20 cellular contexts compared by ENCODE assay signal in genomic region chr13:110490009-110490770, GRCh38.
"Had no signal": no experiment of that assay in that cellular context is flagged by ENCODE, and none has a peak within 500 bp of the region (broad histone marks: within the 10 kb centered on the region; RNA-seq: fewer than 3 reads in every experiment).

No MANE protein-coding gene starts in this region.

- H3K36me3 Mint-ChIP-seq: activated naive CD8-positive, alpha-beta T cell had no signal

- H3K4me3 Mint-ChIP-seq: activated naive CD8-positive, alpha-beta T cell; activated T-helper 1 cell treated with anti-CD3 and anti-CD28 coated beads, Interleukin-12 subunit alpha, Interleukin-12 subunit beta, Interleukin-2, Interleukin-4 antibody, amounts not matched to agents 30 ng/mL and 10 ng/mL and 1 ng/mL, durations not matched to agents 14 hours and 24 hours and 36 hours; stimulated activated naive CD8-positive, alpha-beta T cell treated with anti-CD3 and anti-CD28 coated beads, Interleukin-15, amount 100 ng/mL, for 72 hours; T-helper 1 cell treated with Interleukin-12 subunit alpha and Interleukin-12 subunit beta and Interleukin-4 antibody, amounts not matched to agents 30 μg/mL and 1 μg/mL, for 36 hours had no signal

- H3K9me3 Mint-ChIP-seq: activated T-helper 1 cell treated with anti-CD3 and anti-CD28 coated beads, Interleukin-12 subunit alpha, Interleukin-12 subunit beta, Interleukin-2, Interleukin-4 antibody, amounts not matched to agents 30 ng/mL and 10 ng/mL and 1 ng/mL, durations not matched to agents 14 hours and 24 hours and 36 hours; stimulated activated naive CD8-positive, alpha-beta T cell treated with anti-CD3 and anti-CD28 coated beads, Interleukin-15, amount 100 ng/mL, for 72 hours; T-helper 1 cell treated with Interleukin-12 subunit alpha and Interleukin-12 subunit beta and Interleukin-4 antibody, amounts not matched to agents 30 μg/mL and 1 μg/mL, for 36 hours had no signal

- H3K4me1 Mint-ChIP-seq: stimulated activated naive CD8-positive, alpha-beta T cell treated with anti-CD3 and anti-CD28 coated beads, Interleukin-15, amount 100 ng/mL, for 72 hours had no signal

- ATAC-seq: left colon; lower lobe of right lung; stimulated activated naive CD8-positive, alpha-beta T cell treated with anti-CD3 and anti-CD28 coated beads, Interleukin-15, amount 100 ng/mL, for 72 hours had no signal

- H3K27me3 Mint-ChIP-seq: activated naive CD8-positive, alpha-beta T cell; progenitor cell of endocrine pancreas; stimulated activated naive CD8-positive, alpha-beta T cell treated with anti-CD3 and anti-CD28 coated beads, Interleukin-15, amount 100 ng/mL, for 72 hours had no signal

- H3K27me3 ChIP-seq: cardiac muscle cell, right atrium auricular region, upper lobe of left lung had no signal

- H3K4me3 ChIP-seq: cardiac muscle cell, lower lobe of right lung, right atrium auricular region, upper lobe of left lung had no signal

- DNase-seq: activated CD4-positive, alpha-beta T cell treated with anti-CD3 and anti-CD28 coated beads, Interleukin-2, amount 50 U/mL, for 4 hours; activated CD4-positive, CD25-positive, alpha-beta regulatory T cell treated with anti-CD3 and anti-CD28 coated beads, Interleukin-2, amount 50 U/mL, for 72 hours; dermis blood vessel endothelial cell; effector memory CD4-positive, alpha-beta T cell; foreskin fibroblast; hippocampal formation; left colon; lower lobe of right lung; midbrain; occipital lobe; stimulated activated CD4-positive, alpha-beta T cell treated with anti-CD3 and anti-CD28 coated beads, Interleukin-2, amount 100 ng/mL, for 48 hours; stimulated activated naive CD8-positive, alpha-beta T cell treated with anti-CD3 and anti-CD28 coated beads, Interleukin-15, amount 100 ng/mL, for 72 hours had no signal

- FAIRE-seq: islet of Langerhans had no signal

- H3K27ac Mint-ChIP-seq: activated naive CD8-positive, alpha-beta T cell; activated T-helper 1 cell treated with anti-CD3 and anti-CD28 coated beads, Interleukin-12 subunit alpha, Interleukin-12 subunit beta, Interleukin-2, Interleukin-4 antibody, amounts not matched to agents 30 ng/mL and 10 ng/mL and 1 ng/mL, durations not matched to agents 14 hours and 24 hours and 36 hours; progenitor cell of endocrine pancreas; stimulated activated naive CD8-positive, alpha-beta T cell treated with anti-CD3 and anti-CD28 coated beads, Interleukin-15, amount 100 ng/mL, for 72 hours; T-helper 1 cell treated with Interleukin-12 subunit alpha and Interleukin-12 subunit beta and Interleukin-4 antibody, amounts not matched to agents 30 μg/mL and 1 μg/mL, for 36 hours had no signal

- H3K9me3 ChIP-seq: lower lobe of right lung, right atrium auricular region, upper lobe of left lung had no signal

- H3K27ac ChIP-seq: cardiac muscle cell, lower lobe of right lung, right atrium auricular region, upper lobe of left lung had no signal

- H3K4me1 ChIP-seq: lower lobe of right lung, right atrium auricular region, upper lobe of left lung had no signal
